Comparison of ENCODE assay signal across 22 cellular contexts in the genomic region with DNA sequence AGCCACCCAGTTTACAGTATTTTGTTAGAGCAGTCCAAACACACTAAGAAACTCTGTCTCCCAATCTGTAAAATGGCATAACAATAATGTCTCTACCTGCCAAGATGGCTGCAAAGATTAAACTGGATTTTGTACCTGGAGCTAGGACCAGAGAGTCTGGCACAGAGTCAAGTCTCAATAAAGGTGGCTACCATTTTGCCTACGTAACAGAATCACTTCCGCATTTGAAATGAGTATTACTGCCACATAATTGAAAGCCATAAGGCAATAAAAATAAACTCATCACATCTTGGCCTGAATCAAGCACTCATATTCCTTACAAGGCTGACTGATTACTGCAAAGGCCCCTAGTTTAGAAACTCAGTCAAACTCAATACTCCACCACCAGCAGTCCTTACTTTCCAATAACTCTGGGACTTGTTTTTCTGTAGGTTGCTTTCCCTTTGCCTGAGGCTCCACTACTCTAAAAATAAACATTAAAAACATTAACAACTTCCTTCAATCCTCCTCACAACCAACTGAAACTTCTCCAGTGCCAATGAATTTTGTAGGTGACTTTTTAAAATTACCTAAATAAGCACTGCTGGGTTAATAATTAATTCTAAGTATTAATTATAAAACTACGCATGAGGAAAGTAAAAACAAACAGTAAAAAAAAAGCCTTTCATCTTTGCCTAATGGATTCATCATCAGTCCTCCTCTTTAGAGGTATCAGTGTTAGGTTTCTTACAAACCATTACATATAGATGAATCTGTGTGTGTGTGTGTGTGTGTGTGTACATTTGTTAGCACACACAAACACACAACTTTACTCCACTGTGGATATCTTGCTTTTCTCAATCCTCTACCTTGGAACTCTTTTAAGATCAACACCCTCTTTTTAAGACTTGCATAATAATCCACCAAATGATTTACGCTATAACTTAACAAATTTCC. TPM values are rescaled to one million over a fixed set of nuclear protein-coding genes. Genes with fewer than 3 reads are reported as not detected.
DNase-seq lines count a peak whose midpoint lies in the region; ATAC-seq, FAIRE-seq and TF ChIP-seq lines count a peak whose summit lies in the region.
"Had no signal": no experiment of that assay in that cellular context is flagged by ENCODE, and none has a peak within 500 bp of the region (broad histone marks: within the 10 kb centered on the region; RNA-seq: fewer than 3 reads in every experiment).

No MANE protein-coding gene starts in this region.

- no peak overlapping the region for H3K4me2 ChIP-seq in HepG2 (ENCODE audit: low read depth, low read length)

- peaks cover 20% of the 10 kb centered on the region for H3K79me2 ChIP-seq in HepG2 (ENCODE audit: insufficient read depth, low read length)

- H3K9me3 ChIP-seq in HepG2 (ENCODE audit: low read length) (no peaks in the 10 kb centered on the region), right lobe of liver (no peaks in the 10 kb centered on the region), Peyer's patch (no peaks in the 10 kb centered on the region), pancreas (no peaks in the 10 kb centered on the region), psoas muscle (no peaks in the 10 kb centered on the region), tibial nerve (no peaks in the 10 kb centered on the region)
- H3K9me3 ChIP-seq: stomach had no signal

- POLR2A ChIA-PET in HepG2 (lab: Yijun Ruan, JAX), result no interaction called here

- no peaks in the 10 kb centered on the region for H4K20me1 ChIP-seq in HepG2 (ENCODE audit: insufficient read depth, low read length)

- TF ChIP-seq POLR2A in HepG2 (IDR thresholded peaks at IDR 0.05; ENCODE audit: insufficient read depth in 1 of 2, low read depth in 2 of 2, low read length in 2 of 2) (no peak), right lobe of liver (IDR thresholded peaks at IDR 0.05) (no peak), Peyer's patch (IDR thresholded peaks at IDR 0.05) (peak in 1 of 2 donors; percentile 49), tibial nerve (IDR thresholded peaks at IDR 0.05) (no peak)

- 92% methylated on average over 4 of the region's 4 CpGs for WGBS in HepG2 (ENCODE audit: low lambda C conversion rate)
- 33% methylated on average over 2 of the region's 4 CpGs for WGBS in right lobe of liver (ENCODE audit: insufficient coverage, low coverage, low lambda C conversion rate, missing lambda C conversion rate)
- WGBS in pancreas, 2 donors, result 62 to 74% methylated on average over 4 of the region's 4 CpGs
- WGBS in psoas muscle, 3 donors, result 84 to 97% (median 86%) methylated on average over 4 of the region's 4 CpGs
- 77 to 88% methylated on average over 4 of the region's 4 CpGs for WGBS in tibial nerve, 2 donors

- TF ChIP-seq CTCF in HepG2 (CRISPR knock-in tag; IDR thresholded peaks at IDR 0.05) (no peak), right lobe of liver (IDR thresholded peaks at IDR 0.05) (no peak), Peyer's patch (IDR thresholded peaks at IDR 0.05) (no peak), pancreas (IDR thresholded peaks at IDR 0.05) (no peak), psoas muscle (IDR thresholded peaks at IDR 0.05) (no peak), tibial nerve (IDR thresholded peaks at IDR 0.05) (no peak)

- no peak overlapping the region for H2AFZ ChIP-seq in HepG2 (ENCODE audit: low read length)
- H2AFZ ChIP-seq: GM23248 had no signal

- intact Hi-C loops in HepG2 (cut with micrococcal nuclease; ENCODE audit: unreplicated experiment), result no loop called here
- intact Hi-C loops in right lobe of liver (cut with DNase I), result no loop called here
- intact Hi-C loops in left colon (cut with DNase I, micrococcal nuclease), result loop anchor here in 1 of 2 donors (10.0 kb wide), 1 partner anchor 165 kb away; a partner anchor contains a TSS
- intact Hi-C loops in pancreas (cut with DNase I), result no loop called here
- intact Hi-C loops in psoas muscle (cut with DNase I), result loop anchor here (5.0 kb wide), 2 partner anchors 32 to 42 kb away; no protein-coding TSS in a partner anchor

- in situ Hi-C loops in HepG2 (cut with HindIII; ENCODE audit: extremely low pct_ligation_motif_present, low pct_unique_long_range_greater_than_20kb), result no loop called here

- H3K4me3 ChIP-seq in HepG2 (replicated peaks in 1 of 3; ENCODE audit: insufficient read depth in 1 of 3, low read depth in 2 of 3, low read length in 3 of 3) (no peak overlapping the region), right lobe of liver (no peak overlapping the region), Peyer's patch (no peak overlapping the region), pancreas (no peak overlapping the region), psoas muscle (no peak overlapping the region), tibial nerve (no peak overlapping the region)
- H3K4me3 ChIP-seq: GM23248, stomach had no signal

- TF ChIP-seq EP300 in HepG2 (IDR thresholded peaks at IDR 0.05; ENCODE audit: low read depth in 2 of 2, low read length in 2 of 2) (no peak), HepG2 (CRISPR knock-in tag; IDR thresholded peaks at IDR 0.05; ENCODE audit: borderline replicate concordance) (no peak), tibial nerve (IDR thresholded peaks at IDR 0.05) (no peak)

- no peak for FAIRE-seq in HepG2 (lab: Jason Lieb, UNC)
- FAIRE-seq in pancreas (lab: Jason Lieb, UNC), result no peak
- FAIRE-seq: endometrium, GM12892, TTC549, urothelium cell line had no signal

- DNase-seq in HepG2 (ENCODE audit: low spot score) (no peak), right lobe of liver (no peak), Peyer's patch (no peak), left colon (peak; percentile 27 to 43), pancreas (no peak), psoas muscle (no peak), tibial nerve (ENCODE audit: low spot score in 2 of 2) (no peak)
- no peak for DNase-seq in stimulated activated CD4-positive, alpha-beta T cell treated with anti-CD3 and anti-CD28 coated beads, Interleukin-2, amount 100 ng/mL, for 24 hours
- DNase-seq: brain microvascular endothelial cell; cortex of kidney; GF-D8; GM23248; left ventricle myocardium superior; NCI-H1048; NCI-H2081 treated with DMSO at 0.1 percent for 48 hours; NK-92 treated with Interleukin-12 subunit alpha and Interleukin-12 subunit beta, amount 100 ng/mL, for 24 hours; stimulated activated CD4-positive, alpha-beta T cell treated with anti-CD3 and anti-CD28 coated beads, Interleukin-4, amount 100 ng/mL, for 4 hours; stomach had no signal

- BruUV-seq in HepG2 (replicated peaks; lab: Mats Ljungman, UMichigan), result no TSS peak

- H3K4me1 ChIP-seq in HepG2 (ENCODE audit: insufficient read depth, low read length), result peaks cover 48% of the 10 kb centered on the region
- H3K4me1 ChIP-seq in right lobe of liver, result peaks cover 0 to 44% (median 7%) of the 10 kb centered on the region in 4 donors
- peaks cover 0 to 36% (median 0%) of the 10 kb centered on the region in 4 donors for H3K4me1 ChIP-seq in Peyer's patch
- H3K4me1 ChIP-seq in pancreas, result peaks cover 0 to 23% (median 20%) of the 10 kb centered on the region in 3 donors
- H3K4me1 ChIP-seq in psoas muscle, result peaks cover 10% of the 10 kb centered on the region
- H3K4me1 ChIP-seq in tibial nerve, result peaks cover 0 to 42% (median 14%) of the 10 kb centered on the region in 4 donors

- TF ChIP-seq RAD21 in HepG2 (CRISPR knock-in tag; IDR thresholded peaks at IDR 0.05), result no peak

- CTCF ChIA-PET in HepG2 (lab: Yijun Ruan, JAX; ENCODE audit: low intra/inter-chr PET ratio, low total read pairs), result no interaction called here

- H3K9ac ChIP-seq in HepG2 (ENCODE audit: insufficient read depth, low read depth, low read length), result no peak overlapping the region
- H3K9ac ChIP-seq: GM23248 had no signal

- H3K36me3 ChIP-seq in HepG2 (replicated peaks in 1 of 2; ENCODE audit: control insufficient read depth in 1 of 2, insufficient read depth in 2 of 2, low read length in 2 of 2), result no peaks in the 10 kb centered on the region
- H3K36me3 ChIP-seq in right lobe of liver, result no peaks in the 10 kb centered on the region
- H3K36me3 ChIP-seq in Peyer's patch, result no peaks in the 10 kb centered on the region
- H3K36me3 ChIP-seq in pancreas, result no peaks in the 10 kb centered on the region
- H3K36me3 ChIP-seq in psoas muscle (ENCODE audit: insufficient read depth in 1 of 2, low read depth in 1 of 2), result no peaks in the 10 kb centered on the region
- no peaks in the 10 kb centered on the region for H3K36me3 ChIP-seq in tibial nerve
- H3K36me3 ChIP-seq: brain microvascular endothelial cell, stomach had no signal

- H3K27ac ChIP-seq in HepG2 (ENCODE audit: extremely low read length, insufficient read depth, low read length), result no peak overlapping the region
- no peak overlapping the region for H3K27ac ChIP-seq in right lobe of liver
- H3K27ac ChIP-seq in Peyer's patch, result peak overlapping the region in 3 of 4 donors; percentile 18 to 72 (median 71)
- no peak overlapping the region for H3K27ac ChIP-seq in pancreas
- no peak overlapping the region for H3K27ac ChIP-seq in psoas muscle
- peak overlapping the region in 1 of 4 donors; percentile 23 for H3K27ac ChIP-seq in tibial nerve
- H3K27ac ChIP-seq: brain microvascular endothelial cell, GM23248 had no signal

- ATAC-seq in HepG2 (no peak), right lobe of liver (no peak), left colon (peak; percentile 61), pancreas (no peak), psoas muscle (no peak)
- ATAC-seq: left ventricle myocardium superior had no signal

- H3K27me3 ChIP-seq in HepG2 (ENCODE audit: control insufficient read depth in 1 of 2, insufficient read depth in 2 of 2, low read length in 2 of 2) (no peaks in the 10 kb centered on the region; a peak in 1 of 5 replicates), right lobe of liver (no peaks in the 10 kb centered on the region), Peyer's patch (no peaks in the 10 kb centered on the region), pancreas (no peaks in the 10 kb centered on the region), psoas muscle (ENCODE audit: insufficient read depth in 3 of 3, low read length in 2 of 3) (no peaks in the 10 kb centered on the region), tibial nerve (no peaks in the 10 kb centered on the region)
- H3K27me3 ChIP-seq: brain microvascular endothelial cell, stomach had no signal

RNA-seq across cellular contexts. Expression of a gene that starts 3.8 kb away (rescaled TPM):
- 18.0 and 23.3 TPM in 2 replicates for total RNA-seq in HepG2 (2016; rRNA removed; fragmentation: Illumina TruSeq; extraction: Trizol)
- total RNA-seq in HepG2 (2016; cell fraction: cytosol; rRNA removed; fragmentation: Illumina TruSeq; extraction: Trizol; ENCODE audit: low read depth), result 9.2 and 11.4 TPM in 2 replicates
- 17.5 and 21.2 TPM in 2 replicates for total RNA-seq in HepG2 (2016; cell fraction: insoluble cytoplasmic fraction; rRNA removed; fragmentation: Illumina TruSeq; extraction: Trizol)
- 11.3 and 16.2 TPM in 2 replicates for total RNA-seq in HepG2 (2016; cell fraction: membrane; rRNA removed; fragmentation: Illumina TruSeq; extraction: Trizol)
- total RNA-seq in HepG2 (2016; cell fraction: nucleus; rRNA removed; fragmentation: Illumina TruSeq; extraction: Trizol), result 24.2 TPM in 2 replicates
- 6.2 and 6.9 TPM in 2 replicates for polyA plus RNA-seq in HepG2 (2011; rRNA removed)
- polyA plus RNA-seq in HepG2 (2011; cell fraction: cytosol; rRNA removed), result 5.1 and 7.1 TPM in 2 replicates
- polyA plus RNA-seq in HepG2 (2011; cell fraction: nucleus; rRNA removed), result 7.2 and 8.6 TPM in 2 replicates
- 6.4 and 7.5 TPM in 2 replicates for polyA plus RNA-seq in HepG2 (2012)
- 0.37 and 0.47 TPM in 2 replicates for polyA plus RNA-seq in HepG2 (2016; cell fraction: cytosol; fragmentation: Illumina TruSeq; extraction: Trizol; ENCODE audit: low read depth)
- polyA plus RNA-seq in HepG2 (2016; cell fraction: insoluble cytoplasmic fraction; fragmentation: Illumina TruSeq; extraction: Trizol; ENCODE audit: low read depth), result 19.2 and 19.4 TPM in 2 replicates
- polyA plus RNA-seq in HepG2 (2016; cell fraction: membrane; fragmentation: Illumina TruSeq; extraction: Trizol; ENCODE audit: low read depth), result 1.4 TPM in 2 replicates
- polyA plus RNA-seq in HepG2 (2016; cell fraction: nucleus; fragmentation: Illumina TruSeq; extraction: Trizol; ENCODE audit: insufficient read depth, low read depth), result 11.5 and 13.4 TPM in 2 replicates
- polyA minus RNA-seq in HepG2 (2011; rRNA and poly(A)+ RNA removed; ENCODE audit: low replicate concordance), result 2.9 and 11.2 TPM in 2 replicates
- 8.8 and 11.3 TPM in 2 replicates for polyA minus RNA-seq in HepG2 (2011; cell fraction: cytosol; rRNA and poly(A)+ RNA removed)
- 33.9 and 35.4 TPM in 2 replicates for polyA minus RNA-seq in HepG2 (2011; cell fraction: nucleus; rRNA and poly(A)+ RNA removed)
- 10 to 100 TPM in 5 of 6 experiments, 1 to 10 TPM in 1; 8.4 to 15.9 (median 11.7) TPM for total RNA-seq in right lobe of liver
- total RNA-seq in Peyer's patch, result 100 to 1,000 TPM in 1 of 4 donors, 10 to 100 TPM in 3; 70.5 to 169 (median 80.2) TPM
- total RNA-seq in left colon, result 10 to 100 TPM; 66.9 to 71.1 TPM
- total RNA-seq in pancreas, result 10 to 100 TPM in 1 of 6 donors, 1 to 10 TPM in 5; 6.8 to 12.2 (median 7.7) TPM
- 1 to 10 TPM; 4.4 to 5.2 TPM for polyA plus RNA-seq in pancreas
- total RNA-seq in psoas muscle, result 10 to 100 TPM; 18.9 to 27.7 (median 23.9) TPM
- polyA plus RNA-seq in psoas muscle, result 10 to 100 TPM; 18.1 to 30.6 (median 24.1) TPM
- total RNA-seq in tibial nerve, result 10 to 100 TPM; 19.9 to 40.2 (median 20.5) TPM

Comparison
In these comparisons a context has a peak if more than half of its experiments do, and no peak if none do; other contexts are left out.
1. DNase-seq: peak in left colon (2 of 2); none in HepG2 (single experiment), right lobe of liver (0 of 3), Peyer's patch (0 of 3), pancreas (0 of 6), psoas muscle (0 of 2), tibial nerve (0 of 2) and stimulated activated CD4-positive, alpha-beta T cell treated with anti-CD3 and anti-CD28 coated beads, Interleukin-2, amount 100 ng/mL, for 24 hours (0 of 2).
2. H3K27ac ChIP-seq: peak in Peyer's patch (3 of 4); none in HepG2 (single experiment), right lobe of liver (0 of 3), pancreas (0 of 4) and psoas muscle (single experiment).
3. intact Hi-C loops: an anchor here in psoas muscle (5.0 kb wide); none called in HepG2, right lobe of liver and pancreas.